ENCODE assay signal across 17 cellular contexts in the genomic region with DNA sequence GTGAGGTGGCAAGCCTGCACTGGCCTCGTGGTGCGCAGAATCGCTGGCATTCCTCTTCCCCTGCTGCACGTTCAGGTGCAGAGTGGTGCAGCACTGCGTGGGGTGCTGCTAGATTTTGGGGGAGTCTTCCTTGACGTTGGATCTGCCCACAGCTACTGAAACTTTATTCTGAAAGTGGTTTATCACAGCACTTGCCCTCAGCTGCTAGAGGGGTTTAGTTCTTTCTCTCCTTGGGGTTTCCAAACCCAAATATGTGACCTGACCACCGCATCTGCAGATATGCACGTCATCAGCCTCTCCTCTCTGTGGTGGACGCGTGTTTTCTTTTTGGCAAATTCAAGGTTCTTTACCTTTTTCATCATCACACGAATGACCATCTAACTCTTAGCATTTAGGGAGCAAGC.
DNase-seq lines count a peak whose midpoint lies in the region; ATAC-seq, FAIRE-seq and TF ChIP-seq lines count a peak whose summit lies in the region.
"Had no signal": no experiment of that assay in that cellular context is flagged by ENCODE, and none has a peak within 500 bp of the region (broad histone marks: within the 10 kb centered on the region; RNA-seq: fewer than 3 reads in every experiment).

No MANE protein-coding gene starts in this region.

- H3K23me2 ChIP-seq in H1 (ENCODE audit: low read depth, low read length): no peaks in the 10 kb centered on the region

- H2BK5ac ChIP-seq in H1 (ENCODE audit: low read depth, low read length): no peak overlapping the region

- TF ChIP-seq EP300 in H1 (IDR thresholded peaks at IDR 0.05; ENCODE audit: borderline replicate concordance in 1 of 2, low read depth in 2 of 2, low read length in 2 of 2): no peak

- peak overlapping the region; percentile 13; the same call in 1 of the 2 replicates for H3K4me2 ChIP-seq in KMS-11
- peak overlapping the region; percentile 55 for H3K4me2 ChIP-seq in OCI-LY3 (ENCODE audit: low read length)
- H3K4me2 ChIP-seq in H1 (ENCODE audit: insufficient read depth in 1 of 2, low read depth in 2 of 2, low read length in 2 of 2): no peak overlapping the region
- H3K4me2 ChIP-seq: A549 had no signal

- H3K9me3 Mint-ChIP-seq in osteocyte (ENCODE audit: unreplicated experiment): no peaks in the 10 kb centered on the region

- H4K5ac ChIP-seq in H1 (ENCODE audit: insufficient read length, low read depth, low read length): no peak overlapping the region

- H3K4me1 ChIP-seq in KMS-11 (ENCODE audit: low read depth, poor library complexity, severe bottlenecking) (no peaks in the 10 kb centered on the region), OCI-LY3 (ENCODE audit: low read length) (peaks cover 47% of the 10 kb centered on the region), H1 (replicated peaks in 1 of 4; ENCODE audit: control insufficient read depth in 3 of 4, insufficient read depth in 4 of 4, low read length in 3 of 4) (no peaks in the 10 kb centered on the region; a peak in 3 of 7 replicates)
- H3K4me1 ChIP-seq: BE2C had no signal

- peaks cover 2% of the 10 kb centered on the region for H3K27me3 Mint-ChIP-seq in osteocyte (ENCODE audit: unreplicated experiment)

- TF ChIP-seq POLR2A in H1 (IDR thresholded peaks at IDR 0.05; ENCODE audit: control extremely low read depth in 1 of 2, low read depth in 2 of 2, low read length in 2 of 2): no peak

- no peaks in the 10 kb centered on the region for H3K79me2 ChIP-seq in KMS-11 (ENCODE audit: insufficient read depth, low read depth)
- H3K79me2 ChIP-seq in OCI-LY3 (ENCODE audit: low read length): no peaks in the 10 kb centered on the region
- H3K79me2 ChIP-seq in H1 (ENCODE audit: control insufficient read depth in 1 of 2, insufficient read depth in 2 of 2, low read length in 2 of 2): no peaks in the 10 kb centered on the region

- ATAC-seq in GM21723 (IDR thresholded peaks at IDR 0.05; ENCODE audit: unreplicated experiment): no peak
- ATAC-seq: A549, HCT116 had no signal

- H4K91ac ChIP-seq in H1 (replicated peaks; ENCODE audit: insufficient read length, low read length): no peak overlapping the region

- H3K14ac ChIP-seq in H1 (ENCODE audit: insufficient read length): no peak overlapping the region

- no peak overlapping the region for H2BK15ac ChIP-seq in H1 (ENCODE audit: low read length)

- H3K9me3 ChIP-seq in OCI-LY3 (ENCODE audit: insufficient read depth, low read length): no peaks in the 10 kb centered on the region
- H3K9me3 ChIP-seq in H1 (ENCODE audit: insufficient read depth in 2 of 2, low read depth in 1 of 2, low read length in 1 of 2): no peaks in the 10 kb centered on the region
- H3K9me3 ChIP-seq: A549, BE2C had no signal

- H3K4me1 Mint-ChIP-seq in osteocyte (ENCODE audit: unreplicated experiment): no peaks in the 10 kb centered on the region
- H3K4me1 Mint-ChIP-seq: CD4-positive, alpha-beta memory T cell; IgD-negative memory B cell had no signal

- no peak overlapping the region for H3K23ac ChIP-seq in H1 (ENCODE audit: insufficient read length)

- no peak overlapping the region for H3K27ac Mint-ChIP-seq in osteocyte (ENCODE audit: unreplicated experiment)
- H3K27ac Mint-ChIP-seq: CD4-positive, alpha-beta memory T cell; IgD-negative memory B cell had no signal

- H2AK5ac ChIP-seq in H1 (ENCODE audit: low read depth, low read length): no peak overlapping the region

- 0 out of 2 replicates have a peak overlapping the region, but pooled peaks have one; percentile 28 for H2BK12ac ChIP-seq in H1 (ENCODE audit: low read depth, low read length)

- no peak overlapping the region for H3K27ac ChIP-seq in KMS-11
- H3K27ac ChIP-seq in OCI-LY3 (ENCODE audit: low read length): peak overlapping the region; percentile 76
- no peak overlapping the region for H3K27ac ChIP-seq in H1 (ENCODE audit: low read depth, low read length)
- H3K27ac ChIP-seq: C4-2B had no signal

- no peak overlapping the region for H3K18ac ChIP-seq in H1 (ENCODE audit: extremely low read depth, low read length)

- TF ChIP-seq CTCF in KMS-11 (conservative IDR thresholded peaks at IDR 0.05; ENCODE audit: low read depth, low read length): no peak
- no peak for TF ChIP-seq CTCF in OCI-LY3 (IDR thresholded peaks at IDR 0.05; ENCODE audit: low read depth, low read length)
- no peak for TF ChIP-seq CTCF in H1 (IDR thresholded peaks at IDR 0.05; ENCODE audit: control extremely low read depth in 1 of 3, insufficient read depth in 1 of 3, low read depth in 1 of 3, low read length in 3 of 3)
- TF ChIP-seq CTCF in osteocyte (IDR thresholded peaks at IDR 0.05): no peak
- TF ChIP-seq CTCF in GM13977 (IDR thresholded peaks at IDR 0.05; ENCODE audit: extremely low read depth, insufficient read depth, missing control alignments): no peak

- H3K9ac ChIP-seq in KMS-11 (no peak overlapping the region), OCI-LY3 (ENCODE audit: low read length) (peak overlapping the region; percentile 35; the same call in 1 of the 2 replicates), H1 (replicated peaks in 1 of 4; ENCODE audit: extremely low read depth in 1 of 4, low read depth in 3 of 4, low read length in 3 of 4) (no peak overlapping the region)

- H3K4ac ChIP-seq in H1 (replicated peaks; ENCODE audit: insufficient read length, low read depth, low read length): no peak overlapping the region

- H3K27me3 ChIP-seq in KMS-11 (ENCODE audit: insufficient read depth, low read depth) (peaks cover 24% of the 10 kb centered on the region; the same call in 1 of the 2 replicates), OCI-LY3 (ENCODE audit: low read depth, low read length) (no peaks in the 10 kb centered on the region), H1 (replicated peaks in 1 of 4; ENCODE audit: control insufficient read depth in 3 of 4, extremely low read depth in 1 of 4, insufficient read depth in 3 of 4, low read length in 3 of 4) (no peaks in the 10 kb centered on the region)
- H3K27me3 ChIP-seq: BE2C had no signal

- CTCF ChIA-PET in H1 (lab: Charles Lee; ENCODE audit: partially characterized antibody): interaction anchor here (1.3 kb wide), 1 partner anchor 234 kb away, joined by 3 read pairs; no protein-coding TSS in a partner anchor

- TF ChIP-seq RAD21 in H1 (IDR thresholded peaks at IDR 0.05 in 1 of 2, conservative IDR thresholded peaks at IDR 0.05 in 1 of 2; ENCODE audit: low read depth in 2 of 2, low read length in 2 of 2): no peak

- H2BK120ac ChIP-seq in H1 (replicated peaks; ENCODE audit: low read depth, low read length): no peak overlapping the region

- no peak overlapping the region for H4K8ac ChIP-seq in H1 (ENCODE audit: extremely low read depth, insufficient read depth, low read length)

- in situ Hi-C loops in GM13977 (cut with MboI; ENCODE audit: low pct_unique_long_range_greater_than_20kb, low sequenced_read_pairs, unreplicated experiment): no loop called here

- POLR2A ChIA-PET in H1 (lab: Charles Lee; ENCODE audit: partially characterized antibody): no interaction called here

- 0 out of 2 replicates have a peak overlapping the region, but pooled peaks have one; percentile 18 for H2BK20ac ChIP-seq in H1 (ENCODE audit: low read length)

- H2AFZ ChIP-seq in KMS-11 (ENCODE audit: low read depth) (no peak overlapping the region), OCI-LY3 (ENCODE audit: low read depth, low read length) (no peak overlapping the region), H1 (ENCODE audit: low read length) (no peak overlapping the region)

- no peaks in the 10 kb centered on the region for H3K36me3 ChIP-seq in KMS-11 (ENCODE audit: insufficient read depth)
- H3K36me3 ChIP-seq in OCI-LY3 (replicated peaks; ENCODE audit: low read depth, low read length): no peaks in the 10 kb centered on the region
- no peaks in the 10 kb centered on the region for H3K36me3 ChIP-seq in H1 (ENCODE audit: control insufficient read depth in 2 of 4, insufficient read depth in 4 of 4, low read length in 3 of 4)
- H3K36me3 ChIP-seq: BE2C had no signal

- H4K20me1 ChIP-seq in KMS-11 (ENCODE audit: insufficient read depth) (no peaks in the 10 kb centered on the region), OCI-LY3 (ENCODE audit: insufficient read depth, low read length) (no peaks in the 10 kb centered on the region), H1 (replicated peaks in 1 of 2; ENCODE audit: control insufficient read depth in 1 of 2, insufficient read depth in 2 of 2, low read length in 2 of 2) (no peaks in the 10 kb centered on the region)

- no peak for FAIRE-seq in H1 (lab: Jason Lieb, UNC)
- FAIRE-seq: A549, H54 had no signal

- 90% methylated on average over 11 of the region's 11 CpGs; no CpG with 5 or more reads in 1 of the 2 experiments for WGBS in H1 (ENCODE audit: extremely low coverage in 1 of 2, insufficient coverage in 1 of 2, insufficient read length in 1 of 2, insufficient replicate concordance in 2 of 2, low coverage in 1 of 2, low lambda C conversion rate in 2 of 2, missing lambda C conversion rate in 1 of 2), 2 experiments

- no peaks in the 10 kb centered on the region for H3K79me1 ChIP-seq in H1 (ENCODE audit: low read depth, low read length)

- no peak for DNase-seq in H1 (ENCODE audit: low read depth in 1 of 2, low spot score in 2 of 2)
- DNase-seq in osteocyte (ENCODE audit: extremely low spot score, unreplicated experiment): peak; percentile 51
- DNase-seq in NCI-H345 treated with DMSO at 0.1 percent for 48 hours (lab: John Stamatoyannopoulos, UW; ENCODE audit: unreplicated experiment): no peak
- DNase-seq in activated CD8-positive, alpha-beta memory T cell treated with anti-CD3 and anti-CD28 coated beads, Interleukin-2, amount 50 U/mL, for 4 hours: no peak
- DNase-seq in GM13977 (ENCODE audit: low spot score): no peak
- DNase-seq: BE2C; CD4-positive, alpha-beta memory T cell; EL; GDM1 had no signal

- no peak overlapping the region for H3K56ac ChIP-seq in H1 (replicated peaks; ENCODE audit: insufficient read length, low read depth, low read length)

- H3K4me3 Mint-ChIP-seq in osteocyte (ENCODE audit: unreplicated experiment): no peak overlapping the region
- H3K4me3 Mint-ChIP-seq: CD4-positive, alpha-beta memory T cell had no signal

- no peak overlapping the region for H3K4me3 ChIP-seq in KMS-11 (IDR thresholded peaks at IDR 0.05; ENCODE audit: insufficient read depth, low read depth, low read length)
- peak overlapping the region; percentile 35; the same call in 1 of the 2 replicates for H3K4me3 ChIP-seq in OCI-LY3 (ENCODE audit: low read length)
- H3K4me3 ChIP-seq in H1 (ENCODE audit: extremely low read depth in 1 of 4, insufficient read depth in 2 of 4, low read depth in 3 of 4, low read length in 4 of 4): no peak overlapping the region
- H3K4me3 ChIP-seq: A549 had no signal

- no peaks in the 10 kb centered on the region for H3K36me3 Mint-ChIP-seq in osteocyte (ENCODE audit: unreplicated experiment)
- H3K36me3 Mint-ChIP-seq: CD4-positive, alpha-beta memory T cell; IgD-negative memory B cell had no signal

TF ChIP-seq in H1, 55 proteins besides CTCF, POLR2A, EP300 and RAD21:
- no peak for TF ChIP-seq EGR1 (IDR thresholded peaks at IDR 0.05; ENCODE audit: borderline replicate concordance, low read depth, low read length)
- TF ChIP-seq, protein P1, sequence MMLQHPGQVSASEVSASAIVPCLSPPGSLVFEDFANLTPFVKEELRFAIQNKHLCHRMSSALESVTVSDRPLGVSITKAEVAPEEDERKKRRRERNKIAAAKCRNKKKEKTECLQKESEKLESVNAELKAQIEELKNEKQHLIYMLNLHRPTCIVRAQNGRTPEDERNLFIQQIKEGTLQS (IDR thresholded peaks at IDR 0.05; ENCODE audit: insufficient read depth, low read depth, low read length): no peak

Comparison
In these comparisons a context has a peak if more than half of its experiments do, and no peak if none do; other contexts are left out.
1. H3K4me2 ChIP-seq: peak in KMS-11 (single experiment) and OCI-LY3 (single experiment); none in H1 (0 of 2).